In genomic region chr17:74547264-74547663, GRCh38 we compare ENCODE assay signal across 23 cellular contexts. TPM values are rescaled to one million over a fixed set of nuclear protein-coding genes. Genes with fewer than 3 reads are reported as not detected.
"Had no signal": no experiment of that assay in that cellular context is flagged by ENCODE, and none has a peak within 500 bp of the region (broad histone marks: within the 10 kb centered on the region; RNA-seq: fewer than 3 reads in every experiment).

No MANE protein-coding gene starts in this region.

- H3K36me3 Mint-ChIP-seq: activated naive CD4-positive, alpha-beta T cell treated with anti-CD3 and anti-CD28 coated beads, Interleukin-2, amount 10 ng/mL, durations not matched to agents 7 days and 5 days; naive thymus-derived CD8-positive, alpha-beta T cell had no signal

- H3K27me3 ChIP-seq: body of pancreas, colonic mucosa, tibial nerve had no signal

- H3K27ac Mint-ChIP-seq: activated B cell treated with CpG ODN at 0.5 μM for 24 hours; naive thymus-derived CD8-positive, alpha-beta T cell had no signal

- H3K4me3 ChIP-seq: body of pancreas, colonic mucosa, esophagus muscularis mucosa, left ventricle myocardium inferior, prostate gland, skin epidermis, tibial nerve had no signal

- H3K4me1 ChIP-seq: body of pancreas, colonic mucosa, esophagus muscularis mucosa, left ventricle myocardium inferior, prostate gland, tibial nerve had no signal

- H3K9me3 Mint-ChIP-seq: activated B cell treated with CpG ODN at 0.5 μM for 24 hours; activated naive CD4-positive, alpha-beta T cell treated with anti-CD3 and anti-CD28 coated beads, Interleukin-2, amount 10 ng/mL, durations not matched to agents 7 days and 5 days; naive thymus-derived CD8-positive, alpha-beta T cell had no signal

- H3K9me3 ChIP-seq: body of pancreas, colonic mucosa, esophagus muscularis mucosa, left ventricle myocardium inferior, prostate gland, tibial nerve had no signal

- DNase-seq: activated B cell treated with CpG ODN at 0.5 μM for 24 hours; amygdala; body of pancreas; caudate nucleus; colonic mucosa; hippocampal formation; left ventricle myocardium inferior; mesenchymal stem cell; occipital lobe; right cardiac atrium; stimulated activated CD4-positive, alpha-beta T cell treated with anti-CD3 and anti-CD28 coated beads, Interleukin-4, amount 100 ng/mL, for 1 hour; stimulated activated naive CD4-positive, alpha-beta T cell treated with Interleukin-2 at 50 U/mL for 16 hours; substantia nigra had no signal

- H3K36me3 ChIP-seq: colonic mucosa, esophagus muscularis mucosa, left ventricle myocardium inferior, prostate gland, tibial nerve had no signal

- ATAC-seq: body of pancreas; naive thymus-derived CD8-positive, alpha-beta T cell; right cardiac atrium had no signal

- H3K4me3 Mint-ChIP-seq: activated B cell treated with CpG ODN at 0.5 μM for 24 hours; activated naive CD4-positive, alpha-beta T cell treated with anti-CD3 and anti-CD28 coated beads, Interleukin-2, amount 10 ng/mL, durations not matched to agents 7 days and 5 days had no signal

- H3K27ac ChIP-seq: body of pancreas, colonic mucosa, esophagus muscularis mucosa, left ventricle myocardium inferior, prostate gland, tibial nerve had no signal

RNA-seq across cellular contexts. Expression of gene CD300C, which starts 1.3 kb away (rescaled TPM):
- total RNA-seq: glomerular endothelial cell; kidney epithelial cell; naive thymus-derived CD8-positive, alpha-beta T cell had no signal

RNA-seq across cellular contexts. Expression of gene CD300LB, which starts 16.0 kb away (rescaled TPM):
- total RNA-seq: activated B cell treated with CpG ODN at 0.5 μM for 24 hours; body of pancreas; glomerular endothelial cell; kidney epithelial cell; left ventricle myocardium inferior; naive thymus-derived CD8-positive, alpha-beta T cell; occipital lobe; T-helper 2 cell treated with Interferon-gamma antibody and Interleukin-4, amounts not matched to agents 100 ng/mL and 5 ng/mL, for 36 hours had no signal

RNA-seq across cellular contexts. Expression of gene CD300H, which starts 20.0 kb away (rescaled TPM):
- total RNA-seq: activated B cell treated with CpG ODN at 0.5 μM for 24 hours; body of pancreas; esophagus muscularis mucosa; glomerular endothelial cell; kidney epithelial cell; left ventricle myocardium inferior; mucosa of gallbladder; naive thymus-derived CD8-positive, alpha-beta T cell; occipital lobe; prostate gland; right cardiac atrium; T-helper 2 cell treated with Interferon-gamma antibody and Interleukin-4, amounts not matched to agents 100 ng/mL and 5 ng/mL, for 36 hours; tibial nerve had no signal
- polyA plus RNA-seq: naive thymus-derived CD8-positive, alpha-beta T cell; right cardiac atrium had no signal

RNA-seq across cellular contexts. Expression of gene CD300LD, which starts 44.8 kb away (rescaled TPM):
- total RNA-seq: activated B cell treated with CpG ODN at 0.5 μM for 24 hours; body of pancreas; colonic mucosa; esophagus muscularis mucosa; glomerular endothelial cell; kidney epithelial cell; left ventricle myocardium inferior; mucosa of gallbladder; naive thymus-derived CD8-positive, alpha-beta T cell; occipital lobe; prostate gland; right cardiac atrium; T-helper 2 cell treated with Interferon-gamma antibody and Interleukin-4, amounts not matched to agents 100 ng/mL and 5 ng/mL, for 36 hours; tibial nerve had no signal
- polyA plus RNA-seq: naive thymus-derived CD8-positive, alpha-beta T cell; right cardiac atrium had no signal
